17 cellular contexts compared by ENCODE assay signal in genomic region chr2:226508005-226508404, GRCh38.
DNase-seq lines count a peak whose midpoint lies in the region; ATAC-seq and TF ChIP-seq lines count a peak whose summit lies in the region.
"Had no signal": no experiment of that assay in that cellular context is flagged by ENCODE, and none has a peak within 500 bp of the region (broad histone marks: within the 10 kb centered on the region; RNA-seq: fewer than 3 reads in every experiment).

No MANE protein-coding gene starts in this region.

- H3K4me3 ChIP-seq in SK-N-SH (ENCODE audit: low read depth in 2 of 2, low read length in 1 of 2) (no peak overlapping the region), GM23338 (no peak overlapping the region), mesenchymal stem cell (ENCODE audit: insufficient read depth in 1 of 2, low read depth in 1 of 2, low read length in 2 of 2) (no peak overlapping the region), SJCRH30 (no peak overlapping the region)
- H3K4me3 ChIP-seq: BLaER1, HAP-1 had no signal

- H3K23ac ChIP-seq in mesenchymal stem cell (ENCODE audit: low read length in 2 of 2) = no peak overlapping the region

- H3K9me3 Mint-ChIP-seq in GM23338 = no peaks in the 10 kb centered on the region
- H3K9me3 Mint-ChIP-seq: HFFc6 had no signal

- no peak overlapping the region for H2BK15ac ChIP-seq in mesenchymal stem cell (ENCODE audit: low read depth, poor library complexity, severe bottlenecking)

- no peaks in the 10 kb centered on the region for H3K36me3 ChIP-seq in SK-N-SH (replicated peaks in 1 of 2; ENCODE audit: control insufficient read depth in 1 of 2, insufficient read depth in 2 of 2, low read length in 1 of 2)
- H3K36me3 ChIP-seq in GM23338 (ENCODE audit: insufficient read depth) = no peaks in the 10 kb centered on the region
- H3K36me3 ChIP-seq in mesenchymal stem cell (ENCODE audit: control insufficient read depth in 1 of 2, insufficient read depth in 2 of 2, low read depth in 1 of 2, low read length in 2 of 2) = no peaks in the 10 kb centered on the region
- no peaks in the 10 kb centered on the region for H3K36me3 ChIP-seq in SJCRH30
- H3K36me3 ChIP-seq: BLaER1, HAP-1 had no signal

- H3K4me3 Mint-ChIP-seq in GM23338 = no peak overlapping the region
- H3K4me3 Mint-ChIP-seq: B cell; CD4-positive, CD25-positive, alpha-beta regulatory T cell; CD8-positive, alpha-beta T cell; HFFc6 had no signal

- WGBS in SK-N-SH (ENCODE audit: low lambda C conversion rate) = 56% methylated on average over 3 of the region's 3 CpGs
- WGBS in mesenchymal stem cell = 100% methylated on average over 2 of the region's 3 CpGs

- H4K20me1 ChIP-seq in SK-N-SH (ENCODE audit: insufficient read depth) (no peaks in the 10 kb centered on the region), GM23338 (replicated peaks; ENCODE audit: insufficient read depth) (no peaks in the 10 kb centered on the region)
- H4K20me1 ChIP-seq: BLaER1 had no signal

- H3K4me1 Mint-ChIP-seq in GM23338 = no peaks in the 10 kb centered on the region
- H3K4me1 Mint-ChIP-seq: B cell; CD4-positive, CD25-positive, alpha-beta regulatory T cell had no signal

- no peak for DNase-seq in SK-N-SH
- DNase-seq in GM23338 (ENCODE audit: low spot score) = no peak
- no peak for DNase-seq in mesenchymal stem cell
- DNase-seq in activated T-cell treated with anti-CD3 and anti-CD28 coated beads for 4 hours = no peak
- DNase-seq in SJCRH30 = no peak
- DNase-seq: Caco-2; CD4-positive, CD25-positive, alpha-beta regulatory T cell; CD8-positive, alpha-beta T cell; DMS153; DND-41; HFFc6 had no signal

- H3K14ac ChIP-seq in mesenchymal stem cell (ENCODE audit: low read length in 2 of 2) = no peak overlapping the region

- H3K36me3 Mint-ChIP-seq in GM23338 (ENCODE audit: low read depth) = no peaks in the 10 kb centered on the region
- H3K36me3 Mint-ChIP-seq: CD4-positive, CD25-positive, alpha-beta regulatory T cell; CD8-positive, alpha-beta T cell had no signal

- no peak for TF ChIP-seq EP300 in SK-N-SH (IDR thresholded peaks at IDR 0.05; ENCODE audit: borderline replicate concordance in 1 of 2, low read depth in 1 of 2, low read length in 1 of 2)

- H3K9ac ChIP-seq in SK-N-SH (no peak overlapping the region), mesenchymal stem cell (ENCODE audit: low read length) (no peak overlapping the region)
- H3K9ac ChIP-seq: BLaER1 had no signal

- H3K4me1 ChIP-seq in SK-N-SH (ENCODE audit: control insufficient read depth in 1 of 2, insufficient read depth in 2 of 2, low read depth in 1 of 2, low read length in 1 of 2) (no peaks in the 10 kb centered on the region), GM23338 (ENCODE audit: insufficient read depth) (no peaks in the 10 kb centered on the region), mesenchymal stem cell (ENCODE audit: control insufficient read depth, insufficient read depth, low read depth, low read length) (peaks cover 2% of the 10 kb centered on the region), SJCRH30 (no peaks in the 10 kb centered on the region)
- H3K4me1 ChIP-seq: BLaER1, Caco-2, HAP-1 had no signal

- CTCF ChIA-PET in SK-N-SH (lab: Yijun Ruan, JAX) = no interaction called here

- H2BK12ac ChIP-seq in mesenchymal stem cell (ENCODE audit: low read length in 2 of 2) = no peak overlapping the region

- H3K4ac ChIP-seq in mesenchymal stem cell (ENCODE audit: low read depth in 1 of 2, low read length in 2 of 2) = no peak overlapping the region

- peak overlapping the region; percentile 13 for H2AK5ac ChIP-seq in mesenchymal stem cell (ENCODE audit: low read length, severe bottlenecking)

- no peak overlapping the region for H2BK120ac ChIP-seq in mesenchymal stem cell (ENCODE audit: low read depth, low read length)

- H3K27ac ChIP-seq in SK-N-SH (ENCODE audit: low read depth in 2 of 2, low read length in 1 of 2) (no peak overlapping the region), GM23338 (ENCODE audit: low read depth) (no peak overlapping the region), mesenchymal stem cell (ENCODE audit: low read length, poor library complexity, severe bottlenecking) (no peak overlapping the region), SJCRH30 (no peak overlapping the region)
- H3K27ac ChIP-seq: 22Rv1, BLaER1, C4-2B had no signal

- H3F3A ChIP-seq in SK-N-SH (replicated peaks; ENCODE audit: insufficient read depth) = no peaks in the 10 kb centered on the region
- no peaks in the 10 kb centered on the region for H3F3A ChIP-seq in GM23338 (replicated peaks; ENCODE audit: low read depth)

- no peaks in the 10 kb centered on the region for H3K79me1 ChIP-seq in mesenchymal stem cell (replicated peaks; ENCODE audit: low read length, poor library complexity, severe bottlenecking)

- H3K27me3 Mint-ChIP-seq in GM23338 (ENCODE audit: insufficient read depth, low read depth, poor library complexity) = peaks cover 2% of the 10 kb centered on the region
- H3K27me3 Mint-ChIP-seq: B cell had no signal

- TF ChIP-seq RAD21 in SK-N-SH (IDR thresholded peaks at IDR 0.05; ENCODE audit: low read length) = no peak

- H4K8ac ChIP-seq in mesenchymal stem cell (ENCODE audit: low read length) = no peak overlapping the region

- H3K9me3 ChIP-seq in SK-N-SH (0 out of 2 replicates have a peak, but pooled peaks cover 5% of the 10 kb centered on the region), mesenchymal stem cell (ENCODE audit: control insufficient read depth, low read length) (no peaks in the 10 kb centered on the region), SJCRH30 (replicated peaks) (no peaks in the 10 kb centered on the region)
- H3K9me3 ChIP-seq: Caco-2, HAP-1 had no signal

- no peak overlapping the region for H3K27ac Mint-ChIP-seq in GM23338
- H3K27ac Mint-ChIP-seq: B cell; CD4-positive, CD25-positive, alpha-beta regulatory T cell; CD8-positive, alpha-beta T cell; HFFc6 had no signal

- 0 out of 2 replicates have a peak overlapping the region, but pooled peaks have one; percentile 13 for H2AFZ ChIP-seq in SK-N-SH (ENCODE audit: low read depth)
- H2AFZ ChIP-seq in GM23338 = peak overlapping the region; percentile 43; the same call in 1 of the 2 replicates
- H2AFZ ChIP-seq in mesenchymal stem cell (ENCODE audit: low read depth, low read length) = no peak overlapping the region

- no peak overlapping the region for H2BK5ac ChIP-seq in mesenchymal stem cell (ENCODE audit: low read depth, low read length, poor library complexity, severe bottlenecking)

- H3K18ac ChIP-seq in mesenchymal stem cell (ENCODE audit: low read depth in 1 of 2, low read length in 2 of 2) = no peak overlapping the region

- H3K4me2 ChIP-seq in SK-N-SH (no peak overlapping the region), GM23338 (no peak overlapping the region), mesenchymal stem cell (ENCODE audit: low read length, poor library complexity, severe bottlenecking) (no peak overlapping the region)
- H3K4me2 ChIP-seq: BLaER1 had no signal

- H3K27me3 ChIP-seq in SK-N-SH (ENCODE audit: insufficient read depth) = no peaks in the 10 kb centered on the region
- no peaks in the 10 kb centered on the region for H3K27me3 ChIP-seq in GM23338 (ENCODE audit: insufficient read depth)
- no peaks in the 10 kb centered on the region for H3K27me3 ChIP-seq in mesenchymal stem cell (ENCODE audit: control insufficient read depth in 1 of 2, insufficient read depth in 1 of 2, low read length in 2 of 2)
- no peaks in the 10 kb centered on the region for H3K27me3 ChIP-seq in SJCRH30
- H3K27me3 ChIP-seq: BLaER1 had no signal

- TF ChIP-seq CTCF in SK-N-SH (IDR thresholded peaks at IDR 0.05) (no peak), GM23338 (conservative IDR thresholded peaks at IDR 0.05; ENCODE audit: low read depth in 2 of 2) (no peak)

- no peaks in the 10 kb centered on the region for H3K79me2 ChIP-seq in SK-N-SH (ENCODE audit: insufficient read depth)
- no peaks in the 10 kb centered on the region for H3K79me2 ChIP-seq in GM23338 (replicated peaks; ENCODE audit: insufficient read depth)

- POLR2A ChIA-PET in SK-N-SH (lab: Yijun Ruan, JAX) = no interaction called here

- H4K91ac ChIP-seq in mesenchymal stem cell (ENCODE audit: low read length) = no peak overlapping the region

- H3K9me2 ChIP-seq in SK-N-SH (no peaks in the 10 kb centered on the region), GM23338 (ENCODE audit: insufficient read depth) (no peaks in the 10 kb centered on the region)

- no peak for ATAC-seq in SK-N-SH treated with all-trans-retinoic acid at 6 μM for 48 hours
- no peak for ATAC-seq in GM23338
- ATAC-seq: CD8-positive, alpha-beta T cell had no signal

TF ChIP-seq in SK-N-SH, 30 proteins besides CTCF, POLR2A, EP300 and RAD21:
- no peak for TF ChIP-seq RCOR1 (IDR thresholded peaks at IDR 0.05; ENCODE audit: low read length)
- no peak for TF ChIP-seq TAF1 (IDR thresholded peaks at IDR 0.05; ENCODE audit: borderline replicate concordance, low read depth, low read length)
- TF ChIP-seq MEF2A (IDR thresholded peaks at IDR 0.05; ENCODE audit: borderline replicate concordance, low read depth) = no peak

TF ChIP-seq in GM23338, 12 proteins besides CTCF, POLR2A, EP300 and RAD21 (continues in another document):
- no peak for TF ChIP-seq ETS1 (IDR thresholded peaks at IDR 0.05)
